Comparison of ENCODE assay signal across 1 cellular context in the genomic region with DNA sequence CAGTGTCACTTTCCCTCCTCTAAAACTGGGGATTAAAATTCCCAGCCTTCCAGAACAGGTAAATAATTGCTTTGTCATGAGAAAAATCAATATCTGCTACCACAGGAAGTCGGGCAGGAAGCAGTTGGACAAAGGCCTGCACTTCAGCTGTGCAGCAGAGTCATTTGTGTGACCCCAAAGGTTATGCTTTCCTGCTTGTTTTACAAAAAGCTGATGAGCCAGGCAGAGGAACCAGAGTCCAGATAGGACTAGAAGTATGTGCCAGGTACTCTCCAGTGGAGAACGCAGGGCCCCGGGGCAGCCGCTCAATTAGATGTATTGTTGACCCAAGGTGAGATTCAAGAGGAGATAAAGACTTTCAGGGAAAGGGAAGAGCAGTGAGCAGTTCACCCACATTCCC.
A peak's percentile ranks its signal among the peaks of the same experiment; 100 is the strongest.
TF ChIP-seq lines count a peak whose summit lies in the region.

No MANE protein-coding gene starts in this region.

TF ChIP-seq in HepG2, 621 proteins besides CTCF, POLR2A, EP300 and RAD21 (continued from another document and continues in another):
- peak; percentile 40 for TF ChIP-seq PHF5A (CRISPR knock-in tag; IDR thresholded peaks at IDR 0.05; ENCODE audit: low read depth, unreplicated experiment)
- TF ChIP-seq ZNF841 (CRISPR knock-in tag; IDR thresholded peaks at IDR 0.05; ENCODE audit: borderline replicate concordance), result no peak
- TF ChIP-seq MEIS2 (CRISPR knock-in tag; IDR thresholded peaks at IDR 0.05), result peak; percentile 70; the same call in 1 of the 2 replicates
- TF ChIP-seq, protein P1, sequence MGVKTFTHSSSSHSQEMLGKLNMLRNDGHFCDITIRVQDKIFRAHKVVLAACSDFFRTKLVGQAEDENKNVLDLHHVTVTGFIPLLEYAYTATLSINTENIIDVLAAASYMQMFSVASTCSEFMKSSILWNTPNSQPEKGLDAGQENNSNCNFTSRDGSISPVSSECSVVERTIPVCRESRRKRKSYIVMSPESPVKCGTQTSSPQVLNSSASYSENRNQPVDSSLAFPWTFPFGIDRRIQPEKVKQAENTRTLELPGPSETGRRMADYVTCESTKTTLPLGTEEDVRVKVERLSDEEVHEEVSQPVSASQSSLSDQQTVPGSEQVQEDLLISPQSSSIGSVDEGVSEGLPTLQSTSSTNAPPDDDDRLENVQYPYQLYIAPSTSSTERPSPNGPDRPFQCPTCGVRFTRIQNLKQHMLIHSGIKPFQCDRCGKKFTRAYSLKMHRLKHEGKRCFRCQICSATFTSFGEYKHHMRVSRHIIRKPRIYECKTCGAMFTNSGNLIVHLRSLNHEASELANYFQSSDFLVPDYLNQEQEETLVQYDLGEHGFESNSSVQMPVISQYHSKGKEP (CRISPR knock-in tag; IDR thresholded peaks at IDR 0.05), result no peak
- TF ChIP-seq MYC (CRISPR knock-in tag; IDR thresholded peaks at IDR 0.05; ENCODE audit: borderline replicate concordance), result no peak
- TF ChIP-seq ZNF101 (CRISPR knock-in tag; IDR thresholded peaks at IDR 0.05; ENCODE audit: borderline replicate concordance, low read depth), result no peak
- TF ChIP-seq, protein P2, sequence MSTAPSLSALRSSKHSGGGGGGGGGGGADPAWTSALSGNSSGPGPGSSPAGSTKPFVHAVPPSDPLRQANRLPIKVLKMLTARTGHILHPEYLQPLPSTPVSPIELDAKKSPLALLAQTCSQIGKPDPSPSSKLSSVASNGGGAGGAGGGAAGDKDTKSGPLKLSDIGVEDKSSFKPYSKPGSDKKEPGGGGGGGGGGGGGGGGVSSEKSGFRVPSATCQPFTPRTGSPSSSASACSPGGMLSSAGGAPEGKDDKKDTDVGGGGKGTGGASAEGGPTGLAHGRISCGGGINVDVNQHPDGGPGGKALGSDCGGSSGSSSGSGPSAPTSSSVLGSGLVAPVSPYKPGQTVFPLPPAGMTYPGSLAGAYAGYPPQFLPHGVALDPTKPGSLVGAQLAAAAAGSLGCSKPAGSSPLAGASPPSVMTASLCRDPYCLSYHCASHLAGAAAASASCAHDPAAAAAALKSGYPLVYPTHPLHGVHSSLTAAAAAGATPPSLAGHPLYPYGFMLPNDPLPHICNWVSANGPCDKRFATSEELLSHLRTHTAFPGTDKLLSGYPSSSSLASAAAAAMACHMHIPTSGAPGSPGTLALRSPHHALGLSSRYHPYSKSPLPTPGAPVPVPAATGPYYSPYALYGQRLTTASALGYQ (CRISPR knock-in tag; IDR thresholded peaks at IDR 0.05), result peak; percentile 90
- no peak for TF ChIP-seq ZNF17 (CRISPR knock-in tag; IDR thresholded peaks at IDR 0.05)
- TF ChIP-seq CCAR2 (optimal IDR thresholded peaks at IDR 0.05; ENCODE audit: low read depth, low read length), result no peak
- no peak for TF ChIP-seq MTA1 (CRISPR knock-in tag; IDR thresholded peaks at IDR 0.05; ENCODE audit: borderline replicate concordance)
- TF ChIP-seq, protein P3, sequence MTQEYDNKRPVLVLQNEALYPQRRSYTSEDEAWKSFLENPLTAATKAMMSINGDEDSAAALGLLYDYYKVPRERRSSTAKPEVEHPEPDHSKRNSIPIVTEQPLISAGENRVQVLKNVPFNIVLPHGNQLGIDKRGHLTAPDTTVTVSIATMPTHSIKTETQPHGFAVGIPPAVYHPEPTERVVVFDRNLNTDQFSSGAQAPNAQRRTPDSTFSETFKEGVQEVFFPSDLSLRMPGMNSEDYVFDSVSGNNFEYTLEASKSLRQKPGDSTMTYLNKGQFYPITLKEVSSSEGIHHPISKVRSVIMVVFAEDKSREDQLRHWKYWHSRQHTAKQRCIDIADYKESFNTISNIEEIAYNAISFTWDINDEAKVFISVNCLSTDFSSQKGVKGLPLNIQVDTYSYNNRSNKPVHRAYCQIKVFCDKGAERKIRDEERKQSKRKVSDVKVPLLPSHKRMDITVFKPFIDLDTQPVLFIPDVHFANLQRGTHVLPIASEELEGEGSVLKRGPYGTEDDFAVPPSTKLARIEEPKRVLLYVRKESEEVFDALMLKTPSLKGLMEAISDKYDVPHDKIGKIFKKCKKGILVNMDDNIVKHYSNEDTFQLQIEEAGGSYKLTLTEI (CRISPR knock-in tag; conservative IDR thresholded peaks at IDR 0.05), result no peak
- no peak for TF ChIP-seq ZNF75D (CRISPR knock-in tag; IDR thresholded peaks at IDR 0.05; ENCODE audit: borderline replicate concordance)
- TF ChIP-seq HOXD1 (CRISPR knock-in tag; IDR thresholded peaks at IDR 0.05), result peak; percentile 72
- TF ChIP-seq ZNF788 (CRISPR knock-in tag; IDR thresholded peaks at IDR 0.05; ENCODE audit: borderline replicate concordance), result peak; percentile 65; the same call in 1 of the 2 replicates
- TF ChIP-seq ZNF441 (CRISPR knock-in tag; IDR thresholded peaks at IDR 0.05; ENCODE audit: borderline replicate concordance), result 0 out of 2 replicates have a peak, but pooled peaks have one; percentile 31
- TF ChIP-seq ZNF773 (CRISPR knock-in tag; IDR thresholded peaks at IDR 0.05; ENCODE audit: borderline replicate concordance), result no peak
- TF ChIP-seq EHMT2 (IDR thresholded peaks at IDR 0.05; ENCODE audit: borderline replicate concordance, low read depth, low read length), result peak; percentile 73; the same call in 1 of the 2 replicates
- TF ChIP-seq TGIF2 (CRISPR knock-in tag; IDR thresholded peaks at IDR 0.05), result no peak
- TF ChIP-seq ZBTB10 (CRISPR knock-in tag; IDR thresholded peaks at IDR 0.05; ENCODE audit: borderline replicate concordance), result no peak
- no peak for TF ChIP-seq ZSCAN22 (CRISPR knock-in tag; IDR thresholded peaks at IDR 0.05)
- no peak for TF ChIP-seq FOXC1 (CRISPR knock-in tag; IDR thresholded peaks at IDR 0.05; ENCODE audit: borderline replicate concordance)
- TF ChIP-seq, protein P4, sequence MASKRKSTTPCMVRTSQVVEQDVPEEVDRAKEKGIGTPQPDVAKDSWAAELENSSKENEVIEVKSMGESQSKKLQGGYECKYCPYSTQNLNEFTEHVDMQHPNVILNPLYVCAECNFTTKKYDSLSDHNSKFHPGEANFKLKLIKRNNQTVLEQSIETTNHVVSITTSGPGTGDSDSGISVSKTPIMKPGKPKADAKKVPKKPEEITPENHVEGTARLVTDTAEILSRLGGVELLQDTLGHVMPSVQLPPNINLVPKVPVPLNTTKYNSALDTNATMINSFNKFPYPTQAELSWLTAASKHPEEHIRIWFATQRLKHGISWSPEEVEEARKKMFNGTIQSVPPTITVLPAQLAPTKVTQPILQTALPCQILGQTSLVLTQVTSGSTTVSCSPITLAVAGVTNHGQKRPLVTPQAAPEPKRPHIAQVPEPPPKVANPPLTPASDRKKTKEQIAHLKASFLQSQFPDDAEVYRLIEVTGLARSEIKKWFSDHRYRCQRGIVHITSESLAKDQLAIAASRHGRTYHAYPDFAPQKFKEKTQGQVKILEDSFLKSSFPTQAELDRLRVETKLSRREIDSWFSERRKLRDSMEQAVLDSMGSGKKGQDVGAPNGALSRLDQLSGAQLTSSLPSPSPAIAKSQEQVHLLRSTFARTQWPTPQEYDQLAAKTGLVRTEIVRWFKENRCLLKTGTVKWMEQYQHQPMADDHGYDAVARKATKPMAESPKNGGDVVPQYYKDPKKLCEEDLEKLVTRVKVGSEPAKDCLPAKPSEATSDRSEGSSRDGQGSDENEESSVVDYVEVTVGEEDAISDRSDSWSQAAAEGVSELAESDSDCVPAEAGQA (IDR thresholded peaks at IDR 0.05; ENCODE audit: low read depth), result no peak
- TF ChIP-seq, protein P4 (CRISPR knock-in tag; IDR thresholded peaks at IDR 0.05; ENCODE audit: borderline replicate concordance), result no peak
- no peak for TF ChIP-seq SETDB1 (CRISPR knock-in tag; IDR thresholded peaks at IDR 0.05; ENCODE audit: borderline replicate concordance)
- no peak for TF ChIP-seq ZNF772 (CRISPR knock-in tag; IDR thresholded peaks at IDR 0.05)
- TF ChIP-seq DRAP1 (CRISPR knock-in tag; IDR thresholded peaks at IDR 0.05), result no peak
- TF ChIP-seq, protein P5, sequence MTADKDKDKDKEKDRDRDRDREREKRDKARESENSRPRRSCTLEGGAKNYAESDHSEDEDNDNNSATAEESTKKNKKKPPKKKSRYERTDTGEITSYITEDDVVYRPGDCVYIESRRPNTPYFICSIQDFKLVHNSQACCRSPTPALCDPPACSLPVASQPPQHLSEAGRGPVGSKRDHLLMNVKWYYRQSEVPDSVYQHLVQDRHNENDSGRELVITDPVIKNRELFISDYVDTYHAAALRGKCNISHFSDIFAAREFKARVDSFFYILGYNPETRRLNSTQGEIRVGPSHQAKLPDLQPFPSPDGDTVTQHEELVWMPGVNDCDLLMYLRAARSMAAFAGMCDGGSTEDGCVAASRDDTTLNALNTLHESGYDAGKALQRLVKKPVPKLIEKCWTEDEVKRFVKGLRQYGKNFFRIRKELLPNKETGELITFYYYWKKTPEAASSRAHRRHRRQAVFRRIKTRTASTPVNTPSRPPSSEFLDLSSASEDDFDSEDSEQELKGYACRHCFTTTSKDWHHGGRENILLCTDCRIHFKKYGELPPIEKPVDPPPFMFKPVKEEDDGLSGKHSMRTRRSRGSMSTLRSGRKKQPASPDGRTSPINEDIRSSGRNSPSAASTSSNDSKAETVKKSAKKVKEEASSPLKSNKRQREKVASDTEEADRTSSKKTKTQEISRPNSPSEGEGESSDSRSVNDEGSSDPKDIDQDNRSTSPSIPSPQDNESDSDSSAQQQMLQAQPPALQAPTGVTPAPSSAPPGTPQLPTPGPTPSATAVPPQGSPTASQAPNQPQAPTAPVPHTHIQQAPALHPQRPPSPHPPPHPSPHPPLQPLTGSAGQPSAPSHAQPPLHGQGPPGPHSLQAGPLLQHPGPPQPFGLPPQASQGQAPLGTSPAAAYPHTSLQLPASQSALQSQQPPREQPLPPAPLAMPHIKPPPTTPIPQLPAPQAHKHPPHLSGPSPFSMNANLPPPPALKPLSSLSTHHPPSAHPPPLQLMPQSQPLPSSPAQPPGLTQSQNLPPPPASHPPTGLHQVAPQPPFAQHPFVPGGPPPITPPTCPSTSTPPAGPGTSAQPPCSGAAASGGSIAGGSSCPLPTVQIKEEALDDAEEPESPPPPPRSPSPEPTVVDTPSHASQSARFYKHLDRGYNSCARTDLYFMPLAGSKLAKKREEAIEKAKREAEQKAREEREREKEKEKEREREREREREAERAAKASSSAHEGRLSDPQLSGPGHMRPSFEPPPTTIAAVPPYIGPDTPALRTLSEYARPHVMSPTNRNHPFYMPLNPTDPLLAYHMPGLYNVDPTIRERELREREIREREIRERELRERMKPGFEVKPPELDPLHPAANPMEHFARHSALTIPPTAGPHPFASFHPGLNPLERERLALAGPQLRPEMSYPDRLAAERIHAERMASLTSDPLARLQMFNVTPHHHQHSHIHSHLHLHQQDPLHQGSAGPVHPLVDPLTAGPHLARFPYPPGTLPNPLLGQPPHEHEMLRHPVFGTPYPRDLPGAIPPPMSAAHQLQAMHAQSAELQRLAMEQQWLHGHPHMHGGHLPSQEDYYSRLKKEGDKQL (CRISPR knock-in tag; IDR thresholded peaks at IDR 0.05; ENCODE audit: low read depth), result peak; percentile 70
- no peak; the same call in 1 of the 2 replicates for TF ChIP-seq MXD4 (CRISPR knock-in tag; IDR thresholded peaks at IDR 0.05)
- no peak for TF ChIP-seq ZNF570 (CRISPR knock-in tag; IDR thresholded peaks at IDR 0.05; ENCODE audit: borderline replicate concordance)
- TF ChIP-seq, protein P6, sequence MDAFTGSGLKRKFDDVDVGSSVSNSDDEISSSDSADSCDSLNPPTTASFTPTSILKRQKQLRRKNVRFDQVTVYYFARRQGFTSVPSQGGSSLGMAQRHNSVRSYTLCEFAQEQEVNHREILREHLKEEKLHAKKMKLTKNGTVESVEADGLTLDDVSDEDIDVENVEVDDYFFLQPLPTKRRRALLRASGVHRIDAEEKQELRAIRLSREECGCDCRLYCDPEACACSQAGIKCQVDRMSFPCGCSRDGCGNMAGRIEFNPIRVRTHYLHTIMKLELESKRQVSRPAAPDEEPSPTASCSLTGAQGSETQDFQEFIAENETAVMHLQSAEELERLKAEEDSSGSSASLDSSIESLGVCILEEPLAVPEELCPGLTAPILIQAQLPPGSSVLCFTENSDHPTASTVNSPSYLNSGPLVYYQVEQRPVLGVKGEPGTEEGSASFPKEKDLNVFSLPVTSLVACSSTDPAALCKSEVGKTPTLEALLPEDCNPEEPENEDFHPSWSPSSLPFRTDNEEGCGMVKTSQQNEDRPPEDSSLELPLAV (CRISPR knock-in tag; conservative IDR thresholded peaks at IDR 0.05; ENCODE audit: low read depth), result no peak
- peak; percentile 37 for TF ChIP-seq ASH2L (IDR thresholded peaks at IDR 0.05; ENCODE audit: insufficient read length, low read depth, low read length)
- TF ChIP-seq, protein P7, sequence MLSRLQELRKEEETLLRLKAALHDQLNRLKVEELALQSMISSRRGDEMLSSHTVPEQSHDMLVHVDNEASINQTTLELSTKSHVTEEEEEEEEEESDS (CRISPR knock-in tag; IDR thresholded peaks at IDR 0.05; ENCODE audit: borderline replicate concordance), result no peak
